1 cellular context compared by ENCODE assay signal in genomic region chr20:33490934-33491656, GRCh38.
TF ChIP-seq lines count a peak whose summit lies in the region.

No MANE protein-coding gene starts in this region.

TF ChIP-seq in liver, 16 proteins besides CTCF, POLR2A, EP300 and RAD21 (continued from another document):
- TF ChIP-seq GABPA (IDR thresholded peaks at IDR 0.05 in 1 of 2, conservative IDR thresholded peaks at IDR 0.05 in 1 of 2) (no peak), EGR1 (IDR thresholded peaks at IDR 0.05; ENCODE audit: low read depth in 2 of 2) (no peak)
